Comparison of ENCODE assay signal across 8 cellular contexts in genomic region chr2:129396980-129397599, GRCh38.
A peak's percentile ranks its signal among the peaks of the same experiment; 100 is the strongest.
DNase-seq lines count a peak whose midpoint lies in the region; ATAC-seq, FAIRE-seq and TF ChIP-seq lines count a peak whose summit lies in the region.

No MANE protein-coding gene starts in this region.

- intact Hi-C loops in heart left ventricle (cut with DNase I): loop anchor here in 7 of 10 donors (5.0 to 10.0 kb wide), 3 partner anchors 660 to 1072 kb away; no protein-coding TSS in a partner anchor

- peak; percentile 69 for TF ChIP-seq CTCF in KMS-11 (conservative IDR thresholded peaks at IDR 0.05; ENCODE audit: low read depth, low read length)
- peak; percentile 39 to 65 (median 54) for TF ChIP-seq CTCF in heart left ventricle (IDR thresholded peaks at IDR 0.05)

- no peaks in the 10 kb centered on the region for H3K79me2 ChIP-seq in KMS-11 (ENCODE audit: insufficient read depth, low read depth)

- WGBS in heart left ventricle, 4 donors: 67 to 76% (median 70%) methylated on average over 3 of the region's 3 CpGs
- WGBS in small intestine, 3 donors: 45 to 53% (median 50%) methylated on average over 3 of the region's 3 CpGs

- no peaks in the 10 kb centered on the region for H4K20me1 ChIP-seq in KMS-11 (ENCODE audit: insufficient read depth)

- H3K4me3 ChIP-seq in KMS-11 (IDR thresholded peaks at IDR 0.05; ENCODE audit: insufficient read depth, low read depth, low read length) (no peak overlapping the region), heart left ventricle (no peak overlapping the region), small intestine (ENCODE audit: low read depth in 1 of 2, low read length in 2 of 2) (no peak overlapping the region)

- H3K27me3 ChIP-seq in KMS-11 (ENCODE audit: insufficient read depth, low read depth) (no peaks in the 10 kb centered on the region), heart left ventricle (no peaks in the 10 kb centered on the region), small intestine (ENCODE audit: control insufficient read depth in 2 of 2, insufficient read depth in 2 of 2, low read length in 2 of 2) (no peaks in the 10 kb centered on the region)

- no peak for TF ChIP-seq POLR2A in heart left ventricle (IDR thresholded peaks at IDR 0.05)

- no peak overlapping the region for H3K27ac ChIP-seq in KMS-11
- H3K27ac ChIP-seq in heart left ventricle: no peak overlapping the region
- H3K27ac ChIP-seq in small intestine (ENCODE audit: low read depth in 1 of 2, low read length in 1 of 2): no peak overlapping the region

- no peak overlapping the region for H3K4me2 ChIP-seq in KMS-11

- H3K9me3 ChIP-seq in heart left ventricle: peaks cover 0 to 4% (median 0%) of the 10 kb centered on the region in 12 donors
- no peaks in the 10 kb centered on the region for H3K9me3 ChIP-seq in small intestine (ENCODE audit: control insufficient read depth, low read depth)

- ATAC-seq in GM19438 (IDR thresholded peaks at IDR 0.05; ENCODE audit: low read depth, unreplicated experiment) (peak; percentile 73), heart left ventricle (peak in 3 of 4 donors; percentile 52 to 70 (median 59))
- ATAC-seq in activated CD4-positive, CD25-positive, alpha-beta regulatory T cell treated with anti-CD3 and anti-CD28 coated beads, Interleukin-2, amount 50 U/mL, for 24 hours: no peak

- H3K4me1 ChIP-seq in KMS-11 (ENCODE audit: low read depth, poor library complexity, severe bottlenecking): no peaks in the 10 kb centered on the region
- peaks cover 0 to 3% (median 0%) of the 10 kb centered on the region in 12 donors for H3K4me1 ChIP-seq in heart left ventricle
- no peaks in the 10 kb centered on the region for H3K4me1 ChIP-seq in small intestine (ENCODE audit: control insufficient read depth in 2 of 2, insufficient read depth in 1 of 2, low read depth in 1 of 2, low read length in 1 of 2)

- no peak for FAIRE-seq in small intestine (lab: Jason Lieb, UNC)

- DNase-seq in DMS 273 treated with DMSO at 0.1 percent for 48 hours (lab: John Stamatoyannopoulos, UW) (peak; percentile 9), SKM-1 (lab: John Stamatoyannopoulos, UW; ENCODE audit: unreplicated experiment) (peak; percentile 24), heart left ventricle (peak in 2 of 5 donors; percentile 31 to 40), small intestine (peak; percentile 29), AG20443 (ENCODE audit: low spot score) (no peak)

- no peak overlapping the region for H3K9ac ChIP-seq in KMS-11

- no peak overlapping the region for H2AFZ ChIP-seq in KMS-11 (ENCODE audit: low read depth)

- no peaks in the 10 kb centered on the region for H3K36me3 ChIP-seq in KMS-11 (ENCODE audit: insufficient read depth)
- no peaks in the 10 kb centered on the region for H3K36me3 ChIP-seq in heart left ventricle
- H3K36me3 ChIP-seq in small intestine (ENCODE audit: control insufficient read depth in 2 of 2, insufficient read depth in 2 of 2, low read length in 2 of 2): no peaks in the 10 kb centered on the region

Comparison
In these comparisons a context has a peak if more than half of its experiments do, and no peak if none do; other contexts are left out.
1. ATAC-seq: peak in GM19438 (single experiment) and heart left ventricle (3 of 4); none in activated CD4-positive, CD25-positive, alpha-beta regulatory T cell treated with anti-CD3 and anti-CD28 coated beads, Interleukin-2, amount 50 U/mL, for 24 hours (0 of 2).